ENCODE assay signal across 1 cellular context in genomic region chr10:7093368-7093767, GRCh38.
A peak's percentile ranks its signal among the peaks of the same experiment; 100 is the strongest.
TF ChIP-seq lines count a peak whose summit lies in the region.

No MANE protein-coding gene starts in this region.

TF ChIP-seq in K562, 482 proteins besides CTCF, POLR2A, EP300 and RAD21 (continued from another document):
- TF ChIP-seq GTF3C2 (IDR thresholded peaks at IDR 0.05; ENCODE audit: borderline replicate concordance, extremely low read depth, insufficient read length): no peak
- TF ChIP-seq ARNT (IDR thresholded peaks at IDR 0.05): no peak
- no peak for TF ChIP-seq TFAM (CRISPR knock-in tag; conservative IDR thresholded peaks at IDR 0.05)
- TF ChIP-seq MECOM (CRISPR knock-in tag; IDR thresholded peaks at IDR 0.05): no peak
- no peak for TF ChIP-seq THRA (IDR thresholded peaks at IDR 0.05)
- no peak for TF ChIP-seq AFF1 (IDR thresholded peaks at IDR 0.05; ENCODE audit: low read depth in 1 of 2, partially characterized antibody in 2 of 2)
- TF ChIP-seq SAP30 (IDR thresholded peaks at IDR 0.05; ENCODE audit: borderline replicate concordance, insufficient read depth, low read depth, low read length, poor library complexity, severe bottlenecking): no peak
- TF ChIP-seq EHMT2 (IDR thresholded peaks at IDR 0.05): no peak
- peak; percentile 52; the same call in 1 of the 2 replicates for TF ChIP-seq C11orf30 (IDR thresholded peaks at IDR 0.05; ENCODE audit: low read depth)
- TF ChIP-seq ZNF740 (CRISPR knock-in tag; IDR thresholded peaks at IDR 0.05): no peak
- TF ChIP-seq ZNF740 (tag; IDR thresholded peaks at IDR 0.05): no peak
- no peak for TF ChIP-seq ZBTB34 (CRISPR knock-in tag; IDR thresholded peaks at IDR 0.05)
- TF ChIP-seq RBM25 (IDR thresholded peaks at IDR 0.05; ENCODE audit: low read depth, low read length, severe bottlenecking): no peak
- TF ChIP-seq ZFX (CRISPR knock-in tag; IDR thresholded peaks at IDR 0.05): no peak
